Comparison of ENCODE assay signal across 8 cellular contexts in the genomic region with DNA sequence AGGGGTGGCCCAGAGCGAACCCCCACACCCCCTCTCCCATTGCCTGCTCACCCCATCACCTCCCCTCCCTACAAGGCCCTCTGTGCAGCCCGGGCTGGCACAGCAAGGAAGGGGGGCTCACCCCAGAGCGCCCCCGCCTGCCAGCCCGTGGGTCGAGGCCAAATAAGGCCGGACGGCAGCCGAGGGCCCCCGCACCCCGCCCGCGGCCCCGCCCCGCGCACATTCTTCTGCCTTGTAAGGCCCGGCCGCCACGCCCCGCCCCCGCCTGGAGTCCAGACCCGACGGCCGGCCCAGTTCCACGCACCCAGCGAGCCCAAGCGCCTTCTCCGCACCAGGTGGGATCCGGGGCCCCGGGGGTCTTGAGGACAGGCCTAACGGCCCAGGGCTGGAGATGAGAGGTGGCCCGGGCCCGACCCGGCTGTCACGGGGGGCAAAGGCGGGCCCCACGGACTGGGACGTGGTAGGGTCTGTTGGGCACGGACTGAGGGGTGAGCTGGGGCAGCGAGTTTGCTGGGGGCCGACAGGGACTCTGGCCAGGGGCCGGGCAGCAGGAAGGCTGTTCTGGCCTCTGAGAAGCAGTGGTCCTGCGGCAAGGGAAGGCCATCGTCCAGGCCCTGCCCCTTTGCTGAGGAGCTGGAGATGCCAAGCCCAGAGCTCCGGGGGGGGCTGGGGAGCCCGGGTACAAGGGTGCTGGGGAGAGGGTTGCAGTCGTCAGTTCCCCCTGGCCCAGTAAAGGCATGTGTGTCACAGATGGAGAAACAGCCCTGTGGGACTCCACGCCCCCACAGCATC. TPM values are rescaled to one million over a fixed set of nuclear protein-coding genes. Genes with fewer than 3 reads are reported as not detected.
DNase-seq lines count a peak whose midpoint lies in the region; ATAC-seq and TF ChIP-seq lines count a peak whose summit lies in the region.

MYL9 (plus strand) TSS at position 293 of the 792 bp plus-strand sequence. CDS start 3,366 bp downstream, outside the sequence.

- no peak within 1 kb of the TSS for H3K4me3 ChIP-seq in PC-9
- peak within 1 kb of the TSS; percentile 73 to 92 (median 88) for H3K4me3 ChIP-seq in esophagus muscularis mucosa
- H3K4me3 ChIP-seq in mucosa of descending colon: peak within 1 kb of the TSS; percentile 24
- peak within 1 kb of the TSS; percentile 56 for H3K4me3 ChIP-seq in urinary bladder (ENCODE audit: low read depth, low read length)

- H3K27ac ChIP-seq in PC-9: no peak within 1 kb of the TSS
- peak within 1 kb of the TSS; percentile 95 to 99 (median 98) for H3K27ac ChIP-seq in esophagus muscularis mucosa (replicated peaks in 1 of 4)
- H3K27ac ChIP-seq in urinary bladder (ENCODE audit: low read depth): peak within 1 kb of the TSS; percentile 95

- CTCF ChIA-PET in PC-9 (lab: Charles Lee): interaction anchor here (0.6 kb wide), 1 partner anchor 10 kb away, joined by 6 read pairs; no protein-coding TSS in a partner anchor

- no peaks in the 10 kb centered on the region for H3K79me2 ChIP-seq in PC-9 (ENCODE audit: low read depth)

- intact Hi-C loops in PC-9 (cut with micrococcal nuclease; ENCODE audit: unreplicated experiment) (no loop called here), esophagus muscularis mucosa (cut with DNase I) (loop anchor here (5.0 kb wide), 1 partner anchor 79 kb away; no protein-coding TSS in a partner anchor), mucosa of descending colon (cut with DNase I, micrococcal nuclease) (loop anchor here in 1 of 2 donors (10.0 kb wide), 1 partner anchor 77 kb away; no protein-coding TSS in a partner anchor)

- H3K27me3 ChIP-seq in PC-9 (ENCODE audit: insufficient read depth, low read depth): no peaks in the 10 kb centered on the region
- no peaks in the 10 kb centered on the region for H3K27me3 ChIP-seq in esophagus muscularis mucosa

- H3K4me1 ChIP-seq in PC-9 (replicated peaks; ENCODE audit: insufficient read depth): no peaks in the 10 kb centered on the region
- peaks cover 49 to 86% (median 81%) of the 10 kb centered on the region in 4 donors for H3K4me1 ChIP-seq in esophagus muscularis mucosa
- no peaks in the 10 kb centered on the region for H3K4me1 ChIP-seq in mucosa of descending colon (ENCODE audit: low read depth)
- no peaks in the 10 kb centered on the region for H3K4me1 ChIP-seq in urinary bladder (ENCODE audit: insufficient read depth)

- DNase-seq in Daoy (ENCODE audit: low read depth) (peak; percentile 69), PC-9 (peak in 1 of 2 experiments; percentile 68), esophagus muscularis mucosa (ENCODE audit: extremely low spot score) (peak; percentile 96), mucosa of descending colon (peak; percentile 81 to 85 (median 84)), NCI-H1105 treated with DMSO at 0.1 percent for 48 hours (lab: John Stamatoyannopoulos, UW) (no peak), GF-D8 (lab: John Stamatoyannopoulos, UW) (no peak)
- no peak for DNase-seq in effector CD8-positive, alpha-beta T cell (lab: John Stamatoyannopoulos, UW)

- TF ChIP-seq POLR2A in esophagus muscularis mucosa (IDR thresholded peaks at IDR 0.05; ENCODE audit: low read depth): no peak

- ATAC-seq in mucosa of descending colon: peak; percentile 82

- POLR2A ChIA-PET in PC-9 (lab: Charles Lee; ENCODE audit: unreplicated experiment): no interaction called here

- no peak for TF ChIP-seq EP300 in esophagus muscularis mucosa (IDR thresholded peaks at IDR 0.05)

- H2AFZ ChIP-seq in PC-9: no peak within 1 kb of the TSS

- TF ChIP-seq CTCF in PC-9 (conservative IDR thresholded peaks at IDR 0.05) (no peak), esophagus muscularis mucosa (IDR thresholded peaks at IDR 0.05) (no peak), mucosa of descending colon (IDR thresholded peaks at IDR 0.05) (no peak)

- WGBS in esophagus muscularis mucosa: 10% methylated on average over 4 of the region's 48 CpGs
- 4% methylated on average over 48 of the region's 48 CpGs for WGBS in urinary bladder

- no peaks in the 10 kb centered on the region for H4K20me1 ChIP-seq in PC-9 (ENCODE audit: insufficient read depth)

- H3K36me3 ChIP-seq in PC-9 (ENCODE audit: low read depth) (no peaks in the 10 kb centered on the region), esophagus muscularis mucosa (peaks cover under 1 to 27% (median 19%) of the 10 kb centered on the region in 4 donors), mucosa of descending colon (ENCODE audit: low read depth) (no peaks in the 10 kb centered on the region), urinary bladder (ENCODE audit: insufficient read depth) (no peaks in the 10 kb centered on the region)

- H3F3A ChIP-seq in PC-9 (ENCODE audit: insufficient read depth, low read depth): no peaks in the 10 kb centered on the region

- BruUV-seq in PC-9 (replicated peaks; lab: Mats Ljungman, UMichigan): no TSS peak

- H3K9me3 ChIP-seq in PC-9 (ENCODE audit: insufficient read depth, low read depth): no peaks in the 10 kb centered on the region
- H3K9me3 ChIP-seq in esophagus muscularis mucosa: no peaks in the 10 kb centered on the region
- no peaks in the 10 kb centered on the region for H3K9me3 ChIP-seq in mucosa of descending colon

- H3K4me2 ChIP-seq in PC-9: peak within 1 kb of the TSS; percentile 46

- H3K9me2 ChIP-seq in PC-9 (ENCODE audit: insufficient read depth): no peaks in the 10 kb centered on the region

RNA-seq across cellular contexts. Expression of gene MYL9, which starts in this region (rescaled TPM):
- 15.1 and 29.0 TPM in 2 replicates for total RNA-seq in Daoy (2014; rRNA removed; shearing (Covaris generic))
- total RNA-seq in PC-9 (2021) (13.3 and 25.3 TPM in 2 replicates), esophagus muscularis mucosa (1,000 to 10,000 TPM; 2,169 to 3,466 (median 2,516) TPM), mucosa of descending colon (1,000 to 10,000 TPM in 1 of 3 donors, 100 to 1,000 TPM in 1, 10 to 100 TPM in 1; 74.3 to 3,203 (median 259) TPM), urinary bladder (42.6 TPM)
- polyA plus RNA-seq in urinary bladder: 3,492 TPM

Comparison
In these comparisons a context has a peak if more than half of its experiments do, and no peak if none do; other contexts are left out.
1. DNase-seq: peak in Daoy (single experiment), esophagus muscularis mucosa (single experiment) and mucosa of descending colon (3 of 3); none in NCI-H1105 treated with DMSO at 0.1 percent for 48 hours (single experiment), GF-D8 (single experiment) and effector CD8-positive, alpha-beta T cell (single experiment).